Comparison of ENCODE assay signal across 17 cellular contexts in the genomic region with DNA sequence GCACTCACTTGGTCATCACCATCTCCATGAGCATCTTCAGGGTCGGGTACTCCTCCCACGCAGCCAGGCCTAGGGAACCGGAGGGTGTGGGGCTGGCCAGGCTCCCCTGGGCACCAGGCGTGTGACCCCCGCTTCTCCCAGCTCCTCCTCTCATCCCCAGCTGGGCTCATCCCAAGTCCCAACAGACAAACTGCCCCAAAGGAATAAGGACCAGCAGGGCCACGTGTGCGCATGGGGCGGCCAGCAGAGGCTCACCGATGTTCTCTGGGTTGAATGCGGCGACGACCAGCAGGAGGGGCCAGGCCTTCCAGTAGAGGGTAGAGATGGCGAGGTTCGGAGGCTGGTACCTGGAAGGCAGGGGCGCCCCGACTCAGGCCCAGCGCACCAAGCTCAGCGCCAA. TPM values are rescaled to one million over a fixed set of nuclear protein-coding genes. Genes with fewer than 3 reads are reported as not detected.
DNase-seq lines count a peak whose midpoint lies in the region; ATAC-seq and TF ChIP-seq lines count a peak whose summit lies in the region.
"Had no signal": no experiment of that assay in that cellular context is flagged by ENCODE, and none has a peak within 500 bp of the region (broad histone marks: within the 10 kb centered on the region; RNA-seq: fewer than 3 reads in every experiment).

No MANE protein-coding gene starts in this region.

- H3K27ac Mint-ChIP-seq in Calu3 (ENCODE audit: unreplicated experiment), result peak overlapping the region; percentile 48
- H3K27ac Mint-ChIP-seq in central memory CD8-positive, alpha-beta T cell (ENCODE audit: low read depth), result peak overlapping the region; percentile 70
- H3K27ac Mint-ChIP-seq in stimulated activated effector memory CD8-positive, alpha-beta T cell treated with anti-CD3 and anti-CD28 coated beads, Interleukin-12 subunit alpha, Interleukin-12 subunit beta, amount 100 ng/mL, for 72 hours, result peak overlapping the region; percentile 65
- H3K27ac Mint-ChIP-seq: CD8-positive, alpha-beta T cell had no signal

- no peak for DNase-seq in Calu3
- DNase-seq in central memory CD8-positive, alpha-beta T cell (ENCODE audit: low spot score in 2 of 2), result no peak
- DNase-seq in stimulated activated effector memory CD8-positive, alpha-beta T cell treated with anti-CD3 and anti-CD28 coated beads, Interleukin-12 subunit alpha, Interleukin-12 subunit beta, amount 100 ng/mL, for 72 hours (ENCODE audit: low spot score in 2 of 2), result no peak
- DNase-seq: Caco-2; CD4-positive, CD25-positive, alpha-beta regulatory T cell; CD8-positive, alpha-beta T cell; DMS 273 treated with DMSO at 0.1 percent for 48 hours; DMS79; EL; GDM1; GM23248; H7; HCEC 1CT had no signal

- no peak for ATAC-seq in central memory CD8-positive, alpha-beta T cell (replicated peaks; ENCODE audit: extremely low read depth, poor library complexity, severe bottlenecking)
- no peak for ATAC-seq in stimulated activated effector memory CD8-positive, alpha-beta T cell treated with anti-CD3 and anti-CD28 coated beads, Interleukin-12 subunit alpha, Interleukin-12 subunit beta, amount 100 ng/mL, for 72 hours
- ATAC-seq in GM19035 (IDR thresholded peaks at IDR 0.05; ENCODE audit: unreplicated experiment), result no peak
- no peak for ATAC-seq in GM19467 (IDR thresholded peaks at IDR 0.05; ENCODE audit: unreplicated experiment)
- no peak for ATAC-seq in HG02981 (IDR thresholded peaks at IDR 0.05; ENCODE audit: unreplicated experiment)
- ATAC-seq: CD8-positive, alpha-beta T cell; GM12878 had no signal

- no peaks in the 10 kb centered on the region for H3K4me1 Mint-ChIP-seq in Calu3 (ENCODE audit: low read depth, unreplicated experiment)
- H3K4me1 Mint-ChIP-seq in central memory CD8-positive, alpha-beta T cell, result no peaks in the 10 kb centered on the region
- H3K4me1 Mint-ChIP-seq in stimulated activated effector memory CD8-positive, alpha-beta T cell treated with anti-CD3 and anti-CD28 coated beads, Interleukin-12 subunit alpha, Interleukin-12 subunit beta, amount 100 ng/mL, for 72 hours, result no peaks in the 10 kb centered on the region

- no peaks in the 10 kb centered on the region for H3K9me3 Mint-ChIP-seq in Calu3 (ENCODE audit: low read depth, unreplicated experiment)
- H3K9me3 Mint-ChIP-seq in central memory CD8-positive, alpha-beta T cell, result no peaks in the 10 kb centered on the region
- no peaks in the 10 kb centered on the region for H3K9me3 Mint-ChIP-seq in stimulated activated effector memory CD8-positive, alpha-beta T cell treated with anti-CD3 and anti-CD28 coated beads, Interleukin-12 subunit alpha, Interleukin-12 subunit beta, amount 100 ng/mL, for 72 hours
- H3K9me3 Mint-ChIP-seq: CD4-positive, CD25-positive, alpha-beta regulatory T cell; CD8-positive, alpha-beta T cell had no signal

- intact Hi-C loops in Calu3 (cut with micrococcal nuclease; ENCODE audit: unreplicated experiment), result no loop called here

- no TSS peak for BruUV-seq in Calu3 (replicated peaks; lab: Mats Ljungman, UMichigan)

- H3K36me3 Mint-ChIP-seq in Calu3 (ENCODE audit: insufficient read depth, unreplicated experiment), result peaks cover 88% of the 10 kb centered on the region
- peaks cover 13% of the 10 kb centered on the region for H3K36me3 Mint-ChIP-seq in central memory CD8-positive, alpha-beta T cell (ENCODE audit: insufficient read depth)
- H3K36me3 Mint-ChIP-seq in stimulated activated effector memory CD8-positive, alpha-beta T cell treated with anti-CD3 and anti-CD28 coated beads, Interleukin-12 subunit alpha, Interleukin-12 subunit beta, amount 100 ng/mL, for 72 hours, result peaks cover 68% of the 10 kb centered on the region

- CTCF ChIA-PET in Calu3 (lab: Charles Lee), result no interaction called here

- no peak overlapping the region for H3K4me3 Mint-ChIP-seq in Calu3 (ENCODE audit: low read depth, unreplicated experiment)
- H3K4me3 Mint-ChIP-seq in central memory CD8-positive, alpha-beta T cell, result no peak overlapping the region
- no peak overlapping the region for H3K4me3 Mint-ChIP-seq in stimulated activated effector memory CD8-positive, alpha-beta T cell treated with anti-CD3 and anti-CD28 coated beads, Interleukin-12 subunit alpha, Interleukin-12 subunit beta, amount 100 ng/mL, for 72 hours
- H3K4me3 Mint-ChIP-seq: CD4-positive, CD25-positive, alpha-beta regulatory T cell; CD8-positive, alpha-beta T cell had no signal

- H3K27me3 Mint-ChIP-seq in Calu3 (ENCODE audit: unreplicated experiment), result no peaks in the 10 kb centered on the region
- no peaks in the 10 kb centered on the region for H3K27me3 Mint-ChIP-seq in central memory CD8-positive, alpha-beta T cell
- H3K27me3 Mint-ChIP-seq: CD4-positive, CD25-positive, alpha-beta regulatory T cell had no signal

- no peak for TF ChIP-seq CTCF in Calu3 (IDR thresholded peaks at IDR 0.05; ENCODE audit: unreplicated experiment)

RNA-seq across cellular contexts. Expression of a gene that starts 14.9 kb away (rescaled TPM):
- 177 and 192 TPM in 2 replicates for total RNA-seq in Calu3 (2022)

RNA-seq across cellular contexts. Expression of a gene that starts 30.1 kb away (rescaled TPM):
- 162 and 176 TPM in 2 replicates for total RNA-seq in Calu3 (2022)

RNA-seq across cellular contexts. Expression of a gene that starts 41.2 kb away (rescaled TPM):
- total RNA-seq in Calu3 (2022), result 105 and 113 TPM in 2 replicates
